Comparison of ENCODE assay signal across 5 cellular contexts in the genomic region with DNA sequence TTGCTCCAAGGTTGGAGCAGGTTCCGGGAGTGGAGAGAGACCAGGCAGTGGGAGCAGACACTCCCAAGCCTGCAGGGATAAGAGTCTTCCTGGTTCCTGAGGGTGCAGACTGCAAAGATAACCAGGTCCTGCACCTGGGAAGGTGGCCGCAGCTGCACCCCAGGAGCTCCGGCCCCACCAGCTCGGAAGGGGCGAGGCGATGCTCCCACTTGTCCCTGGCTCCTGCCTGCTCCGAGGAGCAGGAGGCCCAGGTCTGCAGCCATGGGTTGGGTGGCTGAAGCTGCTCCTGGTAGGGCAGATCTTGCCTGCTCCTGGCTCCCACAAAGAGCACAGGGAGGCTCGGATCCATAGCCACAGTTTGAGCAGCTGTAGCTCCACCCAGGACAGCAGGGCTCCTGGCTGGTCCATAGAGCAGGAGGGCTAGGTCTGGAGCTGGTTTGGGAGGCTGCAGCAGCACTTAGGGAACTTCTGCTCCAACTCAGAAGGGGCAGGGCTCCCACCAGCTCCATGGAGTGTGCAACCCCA.
"Had no signal": no experiment of that assay in that cellular context is flagged by ENCODE, and none has a peak within 500 bp of the region (broad histone marks: within the 10 kb centered on the region; RNA-seq: fewer than 3 reads in every experiment).

No MANE protein-coding gene starts in this region.

- ATAC-seq: GM23338, K562 had no signal

- DNase-seq: H9, HCEC 1CT, IMR-90 had no signal
